ENCODE assay signal across 1 cellular context in genomic region chr14:55271572-55272414, GRCh38.
A peak's percentile ranks its signal among the peaks of the same experiment; 100 is the strongest.
TF ChIP-seq lines count a peak whose summit lies in the region.

No MANE protein-coding gene starts in this region.

TF ChIP-seq in HepG2, 621 proteins besides CTCF, POLR2A, EP300 and RAD21 (continued from another document and continues in another):
- 0 out of 2 replicates have a peak, but pooled peaks have one; percentile 72 for TF ChIP-seq PREB (CRISPR knock-in tag; IDR thresholded peaks at IDR 0.05)
- TF ChIP-seq LBX2 (CRISPR knock-in tag; IDR thresholded peaks at IDR 0.05; ENCODE audit: borderline replicate concordance): peak; percentile 34; the same call in 1 of the 2 replicates
- peak; percentile 42; the same call in 1 of the 2 replicates for TF ChIP-seq NR0B2 (CRISPR knock-in tag; IDR thresholded peaks at IDR 0.05)
- no peak for TF ChIP-seq PTBP1 (IDR thresholded peaks at IDR 0.05; ENCODE audit: low read depth, low read length, poor library complexity, severe bottlenecking)
- TF ChIP-seq SMARCC2 (IDR thresholded peaks at IDR 0.05): no peak
- TF ChIP-seq RBFOX2 (IDR thresholded peaks at IDR 0.05; ENCODE audit: low read depth, low read length): peak; percentile 63; the same call in 1 of the 2 replicates
- no peak for TF ChIP-seq CHD4 (IDR thresholded peaks at IDR 0.05; ENCODE audit: borderline replicate concordance, low read length)
- TF ChIP-seq ZNF605 (CRISPR knock-in tag; IDR thresholded peaks at IDR 0.05): 0 out of 2 replicates have a peak, but pooled peaks have one; percentile 39
- TF ChIP-seq ZNF576 (CRISPR knock-in tag; IDR thresholded peaks at IDR 0.05): 0 out of 2 replicates have a peak, but pooled peaks have one; percentile 47
- no peak for TF ChIP-seq ZNF724P (CRISPR knock-in tag; IDR thresholded peaks at IDR 0.05; ENCODE audit: borderline replicate concordance)
- no peak for TF ChIP-seq MXI1 (IDR thresholded peaks at IDR 0.05; ENCODE audit: borderline replicate concordance, low read depth, low read length)
- TF ChIP-seq ZKSCAN8 (CRISPR knock-in tag; IDR thresholded peaks at IDR 0.05; ENCODE audit: borderline replicate concordance): no peak
- TF ChIP-seq ZNF784 (CRISPR knock-in tag; IDR thresholded peaks at IDR 0.05; ENCODE audit: borderline replicate concordance): no peak
- TF ChIP-seq ZBED4 (CRISPR knock-in tag; IDR thresholded peaks at IDR 0.05; ENCODE audit: borderline replicate concordance): 0 out of 2 replicates have a peak, but pooled peaks have one; percentile 17
- TF ChIP-seq MTERF4 (CRISPR knock-in tag; IDR thresholded peaks at IDR 0.05): no peak
- TF ChIP-seq ZNF749 (CRISPR knock-in tag; IDR thresholded peaks at IDR 0.05; ENCODE audit: borderline replicate concordance): no peak
- TF ChIP-seq ZNF143 (CRISPR knock-in tag; IDR thresholded peaks at IDR 0.05): no peak
- TF ChIP-seq ZBTB38 (CRISPR knock-in tag; IDR thresholded peaks at IDR 0.05): no peak
- no peak for TF ChIP-seq ZFP82 (CRISPR knock-in tag; IDR thresholded peaks at IDR 0.05; ENCODE audit: borderline replicate concordance)
- TF ChIP-seq ZNF34 (CRISPR knock-in tag; IDR thresholded peaks at IDR 0.05; ENCODE audit: borderline replicate concordance): no peak
- peak; percentile 92; the same call in 1 of the 2 replicates for TF ChIP-seq ZNF333 (CRISPR knock-in tag; IDR thresholded peaks at IDR 0.05; ENCODE audit: borderline replicate concordance)
- no peak for TF ChIP-seq TFDP1 (CRISPR knock-in tag; IDR thresholded peaks at IDR 0.05; ENCODE audit: borderline replicate concordance)
- peak; percentile 42; the same call in 1 of the 2 replicates for TF ChIP-seq ZNF430 (CRISPR knock-in tag; IDR thresholded peaks at IDR 0.05)
- TF ChIP-seq ZNF562 (CRISPR knock-in tag; IDR thresholded peaks at IDR 0.05; ENCODE audit: borderline replicate concordance): no peak
- TF ChIP-seq REL (CRISPR knock-in tag; conservative IDR thresholded peaks at IDR 0.05): no peak
- TF ChIP-seq ATF1 (CRISPR knock-in tag; IDR thresholded peaks at IDR 0.05): peak; percentile 87
- TF ChIP-seq ZBTB25 (CRISPR knock-in tag; IDR thresholded peaks at IDR 0.05): no peak
- TF ChIP-seq ZNF569 (CRISPR knock-in tag; IDR thresholded peaks at IDR 0.05; ENCODE audit: borderline replicate concordance): no peak
- no peak for TF ChIP-seq ZNF432 (CRISPR knock-in tag; IDR thresholded peaks at IDR 0.05; ENCODE audit: borderline replicate concordance)
- TF ChIP-seq ZMYM2 (CRISPR knock-in tag; IDR thresholded peaks at IDR 0.05): peak; percentile 77; the same call in 1 of the 2 replicates
- TF ChIP-seq MIER2 (CRISPR knock-in tag; IDR thresholded peaks at IDR 0.05): no peak
- 0 out of 2 replicates have a peak, but pooled peaks have one; percentile 14 for TF ChIP-seq ZBTB33 (CRISPR knock-in tag; IDR thresholded peaks at IDR 0.05)
- TF ChIP-seq ZFY (CRISPR knock-in tag; IDR thresholded peaks at IDR 0.05): peak; percentile 59; the same call in 1 of the 2 replicates
- TF ChIP-seq ZNF546 (CRISPR knock-in tag; conservative IDR thresholded peaks at IDR 0.05): no peak
- TF ChIP-seq MYPOP (CRISPR knock-in tag; IDR thresholded peaks at IDR 0.05): no peak; the same call in 1 of the 2 replicates
- TF ChIP-seq HNF4A (CRISPR knock-in tag; IDR thresholded peaks at IDR 0.05): no peak
- no peak for TF ChIP-seq ZNF644 (CRISPR knock-in tag; IDR thresholded peaks at IDR 0.05; ENCODE audit: low read depth)
- TF ChIP-seq CEBPG (CRISPR knock-in tag; IDR thresholded peaks at IDR 0.05): no peak
- TF ChIP-seq SALL2 (CRISPR knock-in tag; IDR thresholded peaks at IDR 0.05): no peak
- no peak for TF ChIP-seq ELF1 (CRISPR knock-in tag; IDR thresholded peaks at IDR 0.05)
- no peak for TF ChIP-seq CENPX (CRISPR knock-in tag; IDR thresholded peaks at IDR 0.05)
- TF ChIP-seq SATB2 (CRISPR knock-in tag; IDR thresholded peaks at IDR 0.05): 0 out of 2 replicates have a peak, but pooled peaks have one; percentile 40
- TF ChIP-seq IRF1 (CRISPR knock-in tag; IDR thresholded peaks at IDR 0.05; ENCODE audit: low read depth): no peak
- TF ChIP-seq ATF7-NPFF (CRISPR knock-in tag; IDR thresholded peaks at IDR 0.05; ENCODE audit: low read depth): no peak
- TF ChIP-seq MED8 (CRISPR knock-in tag; IDR thresholded peaks at IDR 0.05; ENCODE audit: insufficient replicate concordance): peak; percentile 23
- TF ChIP-seq ZNF773 (CRISPR knock-in tag; IDR thresholded peaks at IDR 0.05; ENCODE audit: borderline replicate concordance): no peak
- TF ChIP-seq HNRNPH1 (optimal IDR thresholded peaks at IDR 0.05; ENCODE audit: low read depth, low read length): no peak
- no peak for TF ChIP-seq ATF5 (CRISPR knock-in tag; IDR thresholded peaks at IDR 0.05; ENCODE audit: low read depth)
- no peak for TF ChIP-seq ATF4 (CRISPR knock-in tag; IDR thresholded peaks at IDR 0.05)
- TF ChIP-seq PHF8 (CRISPR knock-in tag; IDR thresholded peaks at IDR 0.05): peak; percentile 73; the same call in 1 of the 2 replicates
- no peak for TF ChIP-seq DR1 (CRISPR knock-in tag; IDR thresholded peaks at IDR 0.05)
- TF ChIP-seq KDM2A (CRISPR knock-in tag; IDR thresholded peaks at IDR 0.05; ENCODE audit: borderline replicate concordance, low read depth): peak; percentile 56; the same call in 1 of the 2 replicates
